ENCODE assay signal across 19 cellular contexts in the genomic region with DNA sequence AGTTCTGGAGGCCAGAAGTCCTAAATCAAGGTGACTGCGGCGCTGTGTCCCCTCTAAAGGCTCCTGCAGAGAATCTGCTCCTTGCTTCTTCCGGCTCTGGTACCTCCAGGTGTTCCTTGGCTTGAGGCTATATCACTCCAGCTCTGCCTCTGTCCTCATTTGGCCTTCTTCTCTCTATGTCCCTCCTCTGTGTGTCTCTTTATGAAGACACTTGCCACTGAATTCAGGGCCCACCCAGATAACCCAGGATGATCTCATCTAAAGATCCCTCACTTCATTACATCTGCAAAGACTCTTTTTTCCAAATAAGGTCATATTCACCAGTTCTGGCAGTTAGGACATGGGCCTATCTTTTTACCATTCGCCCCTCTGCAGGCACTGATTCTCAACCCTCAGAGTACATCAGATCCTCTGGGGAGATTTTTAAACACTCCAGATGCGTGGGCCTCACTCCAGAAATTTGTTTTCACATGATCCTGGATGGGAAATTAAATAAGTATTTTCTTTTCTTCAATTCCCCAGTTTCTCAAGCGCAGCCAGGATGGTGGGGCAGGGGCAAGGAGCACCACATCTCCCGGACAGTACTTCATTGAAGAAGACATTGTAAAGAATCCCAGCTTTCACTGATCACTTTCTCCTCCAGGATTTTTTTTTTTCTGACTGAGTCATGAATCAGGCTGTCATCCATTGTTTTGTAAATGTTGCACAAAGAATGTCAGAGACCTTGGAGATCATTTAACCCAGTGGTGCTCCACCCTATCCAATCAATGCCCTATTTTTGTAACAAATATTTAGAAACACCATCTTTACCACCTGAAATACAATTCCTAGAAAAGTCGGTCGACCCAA. TPM values are rescaled to one million over a fixed set of nuclear protein-coding genes. Genes with fewer than 3 reads are reported as not detected.
DNase-seq lines count a peak whose midpoint lies in the region; ATAC-seq, FAIRE-seq and TF ChIP-seq lines count a peak whose summit lies in the region.
"Had no signal": no experiment of that assay in that cellular context is flagged by ENCODE, and none has a peak within 500 bp of the region (broad histone marks: within the 10 kb centered on the region; RNA-seq: fewer than 3 reads in every experiment).

No MANE protein-coding gene starts in this region.

- peaks cover 18% of the 10 kb centered on the region for H3K9me3 Mint-ChIP-seq in activated CD8-positive, alpha-beta memory T cell treated with anti-CD3 and anti-CD28 coated beads, Interleukin-2, amount 10 ng/mL, durations not matched to agents 7 days and 5 days (ENCODE audit: low read depth)
- H3K9me3 Mint-ChIP-seq: nephron had no signal

- H3K4me3 Mint-ChIP-seq in activated CD8-positive, alpha-beta memory T cell treated with anti-CD3 and anti-CD28 coated beads, Interleukin-2, amount 10 ng/mL, durations not matched to agents 7 days and 5 days, result no peak overlapping the region
- H3K4me3 Mint-ChIP-seq: nephron had no signal

- H3K27me3 Mint-ChIP-seq in activated CD8-positive, alpha-beta memory T cell treated with anti-CD3 and anti-CD28 coated beads, Interleukin-2, amount 10 ng/mL, durations not matched to agents 7 days and 5 days, result no peaks in the 10 kb centered on the region

- CTCF ChIA-PET in activated CD8-positive, alpha-beta memory T cell treated with anti-CD3 and anti-CD28 coated beads, Interleukin-2, amount 10 ng/mL, durations not matched to agents 7 days and 5 days (lab: Charles Lee), result no interaction called here

- no peaks in the 10 kb centered on the region for H3K9me3 ChIP-seq in left ventricle myocardium inferior (replicated peaks)
- H3K9me3 ChIP-seq: suprapubic skin had no signal

- no peak for ATAC-seq in activated CD8-positive, alpha-beta memory T cell treated with anti-CD3 and anti-CD28 coated beads, Interleukin-2, amount 10 ng/mL, durations not matched to agents 7 days and 5 days
- no peak for ATAC-seq in GM21515 (IDR thresholded peaks at IDR 0.05; ENCODE audit: unreplicated experiment)
- ATAC-seq: left lobe of liver had no signal

- no peak for FAIRE-seq in bronchial epithelial cell (lab: Jason Lieb, UNC)

- H3K27me3 ChIP-seq in bronchial epithelial cell (ENCODE audit: control insufficient read depth, insufficient read depth, low read length) (no peaks in the 10 kb centered on the region), left ventricle myocardium inferior (ENCODE audit: low read depth) (no peaks in the 10 kb centered on the region)
- H3K27me3 ChIP-seq: suprapubic skin had no signal

- intact Hi-C loops in left ventricle myocardium inferior (cut with micrococcal nuclease), result no loop called here

- peak overlapping the region; percentile 36 for H3K27ac ChIP-seq in left ventricle myocardium inferior (replicated peaks)
- H3K27ac ChIP-seq: suprapubic skin had no signal

- peaks cover 5% of the 10 kb centered on the region for H3K4me1 ChIP-seq in left ventricle myocardium inferior

- peak overlapping the region; percentile 2 for H3K27ac Mint-ChIP-seq in activated CD8-positive, alpha-beta memory T cell treated with anti-CD3 and anti-CD28 coated beads, Interleukin-2, amount 10 ng/mL, durations not matched to agents 7 days and 5 days

- H3K4me1 Mint-ChIP-seq in activated CD8-positive, alpha-beta memory T cell treated with anti-CD3 and anti-CD28 coated beads, Interleukin-2, amount 10 ng/mL, durations not matched to agents 7 days and 5 days, result peaks cover 39% of the 10 kb centered on the region

- no peak for DNase-seq in activated CD8-positive, alpha-beta memory T cell treated with anti-CD3 and anti-CD28 coated beads, Interleukin-2, amount 10 ng/mL, durations not matched to agents 7 days and 5 days
- no peak for DNase-seq in activated CD8-positive, alpha-beta memory T cell treated with anti-CD3 and anti-CD28 coated beads, Interleukin-2, amount 50 U/mL, for 4 hours
- DNase-seq in bronchial epithelial cell (ENCODE audit: low read depth) (peak; percentile 74), left ventricle myocardium inferior (no peak), stromal cell of bone marrow (ENCODE audit: low read depth) (peak; percentile 27), NCI-H187 (lab: John Stamatoyannopoulos, UW) (no peak), pons (ENCODE audit: low spot score) (no peak)
- DNase-seq: 8988T; activated CD4-positive, alpha-beta T cell treated with anti-CD3 and anti-CD28 coated beads for 1 hour; activated T-cell treated with anti-CD3 and anti-CD28 coated beads, Interleukin-2, amount 50 U/mL, for 48 hours; Calu3; effector CD8-positive, alpha-beta T cell; hippocampal formation; NCI-H345 had no signal

- no peak overlapping the region for H3K4me3 ChIP-seq in bronchial epithelial cell (ENCODE audit: low read depth, low read length)
- H3K4me3 ChIP-seq in left ventricle myocardium inferior, result no peak overlapping the region
- H3K4me3 ChIP-seq: smooth muscle cell, suprapubic skin had no signal

- no peak for TF ChIP-seq CTCF in bronchial epithelial cell (IDR thresholded peaks at IDR 0.05; ENCODE audit: insufficient read depth, low read length, severe bottlenecking)
- no peak for TF ChIP-seq CTCF in left ventricle myocardium inferior (IDR thresholded peaks at IDR 0.05; ENCODE audit: borderline replicate concordance)

- peaks cover 84% of the 10 kb centered on the region for H3K36me3 Mint-ChIP-seq in activated CD8-positive, alpha-beta memory T cell treated with anti-CD3 and anti-CD28 coated beads, Interleukin-2, amount 10 ng/mL, durations not matched to agents 7 days and 5 days

- H3K36me3 ChIP-seq in bronchial epithelial cell (ENCODE audit: control insufficient read depth, insufficient read depth, low read length) (no peaks in the 10 kb centered on the region), left ventricle myocardium inferior (no peaks in the 10 kb centered on the region)
- H3K36me3 ChIP-seq: suprapubic skin had no signal

RNA-seq across cellular contexts. Expression of gene CRACR2A, which starts 27.4 kb away (rescaled TPM):
- total RNA-seq in activated CD8-positive, alpha-beta memory T cell treated with anti-CD3 and anti-CD28 coated beads, Interleukin-2, amount 10 ng/mL, durations not matched to agents 7 days and 5 days, result 10 to 100 TPM; 36.5 to 52.0 TPM
- total RNA-seq in bronchial epithelial cell, result 0.77 and 1.1 TPM in 2 replicates
- total RNA-seq in left ventricle myocardium inferior, result 7.6 TPM

Comparison
In these comparisons a context has a peak if more than half of its experiments do, and no peak if none do; other contexts are left out.
1. DNase-seq: peak in bronchial epithelial cell (single experiment) and stromal cell of bone marrow (single experiment); none in activated CD8-positive, alpha-beta memory T cell treated with anti-CD3 and anti-CD28 coated beads, Interleukin-2, amount 10 ng/mL, durations not matched to agents 7 days and 5 days (single experiment), activated CD8-positive, alpha-beta memory T cell treated with anti-CD3 and anti-CD28 coated beads, Interleukin-2, amount 50 U/mL, for 4 hours (single experiment), left ventricle myocardium inferior (single experiment), NCI-H187 (0 of 2) and pons (single experiment).